ENCODE assay signal across 25 cellular contexts in the genomic region with DNA sequence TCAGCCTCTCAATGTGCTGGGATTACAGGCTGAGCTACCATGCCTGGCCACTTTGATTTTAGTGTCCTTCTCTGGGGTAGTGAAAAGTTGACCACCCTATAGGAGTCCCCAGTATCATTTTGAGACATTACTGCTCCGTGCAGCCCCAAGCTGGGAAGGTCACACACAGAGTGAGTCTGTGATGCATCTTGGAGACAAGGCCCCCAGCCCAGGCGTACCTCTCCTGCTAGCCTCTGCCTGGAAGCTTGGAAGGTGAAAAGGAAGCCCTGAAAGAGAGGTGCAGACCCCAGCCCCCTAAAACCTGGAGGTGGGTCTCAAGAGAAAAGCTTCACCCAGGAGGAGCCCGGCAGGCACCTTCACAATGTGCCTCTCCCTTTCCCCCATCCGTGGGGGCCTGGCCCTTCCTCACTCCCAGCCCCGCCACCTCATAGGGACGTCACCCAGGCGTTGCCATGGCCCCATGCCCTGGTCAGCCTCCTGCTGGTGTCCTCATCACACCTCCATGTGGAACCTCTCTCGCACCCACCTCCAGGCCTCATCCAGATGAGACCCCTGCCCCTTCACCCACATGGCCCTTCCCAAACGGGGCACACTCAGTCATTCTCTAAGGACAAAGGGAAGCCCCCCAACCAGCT. TPM values are rescaled to one million over a fixed set of nuclear protein-coding genes. Genes with fewer than 3 reads are reported as not detected.
DNase-seq lines count a peak whose midpoint lies in the region; ATAC-seq and TF ChIP-seq lines count a peak whose summit lies in the region.
"Had no signal": no experiment of that assay in that cellular context is flagged by ENCODE, and none has a peak within 500 bp of the region (broad histone marks: within the 10 kb centered on the region; RNA-seq: fewer than 3 reads in every experiment).

No MANE protein-coding gene starts in this region.

- H3K36me3 Mint-ChIP-seq in Calu3 (ENCODE audit: insufficient read depth, unreplicated experiment), result peaks cover 28% of the 10 kb centered on the region

- H2AFZ ChIP-seq in mammary epithelial cell (ENCODE audit: low read depth, low read length), result no peak overlapping the region

- CTCF ChIA-PET in Calu3 (lab: Charles Lee), result interaction anchor here (1.2 kb wide), 1 partner anchor 77 kb away, joined by 4 read pairs; no protein-coding TSS in a partner anchor
- CTCF ChIA-PET in mammary epithelial cell (lab: Charles Lee; ENCODE audit: low non-redundant PET), result interaction anchor here (0.6 kb wide), 1 partner anchor 78 kb away, joined by 20 read pairs; no protein-coding TSS in a partner anchor

- dilution Hi-C loops in mammary epithelial cell (cut with HindIII; ENCODE audit: low sequenced_read_pairs), result no loop called here

- no TSS peak for BruUV-seq in Calu3 (replicated peaks; lab: Mats Ljungman, UMichigan)
- no TSS peak for BruUV-seq in mammary epithelial cell (replicated peaks; lab: Mats Ljungman, UMichigan)

- H3K4me3 ChIP-seq in right cardiac atrium (ENCODE audit: low read length), result no peak overlapping the region
- no peak overlapping the region for H3K4me3 ChIP-seq in sigmoid colon
- H3K4me3 ChIP-seq in mammary epithelial cell (replicated peaks in 1 of 3; ENCODE audit: insufficient read depth in 1 of 3, low read depth in 2 of 3, low read length in 3 of 3), result no peak overlapping the region
- H3K4me3 ChIP-seq: BLaER1, dorsolateral prefrontal cortex, heart left ventricle, Peyer's patch, SJCRH30, skin epidermis, testis had no signal

- no peaks in the 10 kb centered on the region for H3K9me3 Mint-ChIP-seq in Calu3 (ENCODE audit: low read depth, unreplicated experiment)
- H3K9me3 Mint-ChIP-seq: activated naive CD4-positive, alpha-beta T cell treated with anti-CD3 and anti-CD28 coated beads, Interleukin-2, amount 10 ng/mL, durations not matched to agents 7 days and 5 days had no signal

- in situ Hi-C loops in mammary epithelial cell (cut with MboI; ENCODE audit: low sequenced_read_pairs in 2 of 2), result no loop called here

- TF ChIP-seq EP300 in sigmoid colon (IDR thresholded peaks at IDR 0.05), result no peak

- H3K9me3 ChIP-seq in right cardiac atrium (ENCODE audit: control insufficient read depth, low read length) (no peaks in the 10 kb centered on the region), sigmoid colon (no peaks in the 10 kb centered on the region), mammary epithelial cell (replicated peaks; ENCODE audit: insufficient read depth, low read length) (no peaks in the 10 kb centered on the region)
- H3K9me3 ChIP-seq: BLaER1, heart left ventricle, Peyer's patch, SJCRH30, testis had no signal

- ATAC-seq in right cardiac atrium (no peak), GM18858 (IDR thresholded peaks at IDR 0.05; ENCODE audit: unreplicated experiment) (no peak)
- ATAC-seq: heart left ventricle had no signal

- DNase-seq in 8988T (peak; percentile 4), Calu3 (no peak), right cardiac atrium (peak in 2 of 3 donors; percentile 14 to 35), sigmoid colon (peak; percentile 60), mammary epithelial cell (no peak)
- DNase-seq in activated CD4-positive, CD25-positive, alpha-beta regulatory T cell treated with anti-CD3 and anti-CD28 coated beads, Interleukin-2, amount 50 U/mL, for 72 hours, result no peak
- DNase-seq: activated CD4-positive, alpha-beta T cell treated with anti-CD3 and anti-CD28 coated beads for 4 hours; amygdala; DMS153; foreskin melanocyte; mesenchymal stem cell; NCI-H1048; NCI-H748 treated with DMSO at 0.1 percent for 48 hours; nucleus accumbens; Peyer's patch; SJCRH30; stimulated activated naive CD4-positive, alpha-beta T cell; T-helper 9 cell; testis had no signal

- no peaks in the 10 kb centered on the region for H3K4me1 ChIP-seq in right cardiac atrium (ENCODE audit: control insufficient read depth, insufficient read depth, low read length)
- peaks cover 0 to 28% (median 13%) of the 10 kb centered on the region in 4 donors for H3K4me1 ChIP-seq in sigmoid colon
- H3K4me1 ChIP-seq in mammary epithelial cell (ENCODE audit: insufficient read depth, low read length), result peaks cover 8% of the 10 kb centered on the region

- H4K20me1 ChIP-seq in mammary epithelial cell (ENCODE audit: insufficient read depth, low read length), result no peaks in the 10 kb centered on the region

- WGBS in right cardiac atrium, result 65% methylated on average over 9 of the region's 9 CpGs
- WGBS in sigmoid colon, 2 donors, result 61 to 77% methylated on average over 9 of the region's 9 CpGs
- WGBS in mammary epithelial cell (ENCODE audit: low coverage, missing lambda C conversion rate), result 93% methylated on average over 4 of the region's 9 CpGs

- H3K27me3 Mint-ChIP-seq in Calu3 (ENCODE audit: unreplicated experiment), result peaks cover 60% of the 10 kb centered on the region
- H3K27me3 Mint-ChIP-seq: activated naive CD4-positive, alpha-beta T cell treated with anti-CD3 and anti-CD28 coated beads, Interleukin-2, amount 10 ng/mL, durations not matched to agents 7 days and 5 days had no signal

- H3K9ac ChIP-seq in mammary epithelial cell (ENCODE audit: insufficient read depth, low read length), result no peak overlapping the region
- H3K9ac ChIP-seq: BLaER1 had no signal

- no peak overlapping the region for H3K4me2 ChIP-seq in mammary epithelial cell (ENCODE audit: insufficient read depth, low read depth, low read length)

- H3K36me3 ChIP-seq in sigmoid colon (no peaks in the 10 kb centered on the region), mammary epithelial cell (ENCODE audit: insufficient read depth, low read length) (no peaks in the 10 kb centered on the region)
- H3K36me3 ChIP-seq: BLaER1, heart left ventricle, Peyer's patch, SJCRH30 had no signal

- peak overlapping the region; percentile 20 for H3K27ac Mint-ChIP-seq in Calu3 (ENCODE audit: unreplicated experiment)
- H3K27ac Mint-ChIP-seq: activated naive CD4-positive, alpha-beta T cell treated with anti-CD3 and anti-CD28 coated beads, Interleukin-2, amount 10 ng/mL, durations not matched to agents 7 days and 5 days had no signal

- H3K27ac ChIP-seq in right cardiac atrium (ENCODE audit: low read length), result no peak overlapping the region
- H3K27ac ChIP-seq in sigmoid colon, result no peak overlapping the region
- no peak overlapping the region for H3K27ac ChIP-seq in mammary epithelial cell (ENCODE audit: insufficient read depth, low read depth, low read length)
- H3K27ac ChIP-seq: dorsolateral prefrontal cortex, heart left ventricle, Peyer's patch, SJCRH30, skin epidermis, testis had no signal

- H3K27me3 ChIP-seq in right cardiac atrium (ENCODE audit: control insufficient read depth, insufficient read depth) (no peaks in the 10 kb centered on the region), sigmoid colon (peaks cover 0 to 11% (median 3%) of the 10 kb centered on the region in 3 donors), mammary epithelial cell (ENCODE audit: insufficient read depth, low read length) (no peaks in the 10 kb centered on the region)
- H3K27me3 ChIP-seq: BLaER1, dorsolateral prefrontal cortex, Peyer's patch, SJCRH30, testis had no signal

- H3K4me1 Mint-ChIP-seq in Calu3 (ENCODE audit: low read depth, unreplicated experiment), result peaks cover 6% of the 10 kb centered on the region

- intact Hi-C loops in Calu3 (cut with micrococcal nuclease; ENCODE audit: unreplicated experiment) (no loop called here), right cardiac atrium (cut with DNase I) (no loop called here), sigmoid colon (cut with DNase I) (no loop called here), mammary epithelial cell (cut with micrococcal nuclease) (no loop called here)

- no peak for TF ChIP-seq POLR2A in sigmoid colon (IDR thresholded peaks at IDR 0.05)

- H3K4me3 Mint-ChIP-seq in Calu3 (ENCODE audit: low read depth, unreplicated experiment), result no peak overlapping the region
- H3K4me3 Mint-ChIP-seq: activated naive CD4-positive, alpha-beta T cell treated with anti-CD3 and anti-CD28 coated beads, Interleukin-2, amount 10 ng/mL, durations not matched to agents 7 days and 5 days had no signal

- H3K79me2 ChIP-seq in mammary epithelial cell (ENCODE audit: insufficient read depth, low read length), result peaks cover 23% of the 10 kb centered on the region

- no peak for TF ChIP-seq CTCF in Calu3 (IDR thresholded peaks at IDR 0.05; ENCODE audit: unreplicated experiment)
- TF ChIP-seq CTCF in sigmoid colon (IDR thresholded peaks at IDR 0.05), result no peak
- TF ChIP-seq CTCF in mammary epithelial cell (conservative IDR thresholded peaks at IDR 0.05 in 1 of 2, IDR thresholded peaks at IDR 0.05 in 1 of 2; ENCODE audit: extremely low read depth in 1 of 2, insufficient read depth in 1 of 2, low read depth in 1 of 2, low read length in 2 of 2), result no peak

RNA-seq across cellular contexts. Expression of a gene that starts 5.6 kb away (rescaled TPM):
- total RNA-seq in Calu3 (2022) (510 and 512 TPM in 2 replicates), right cardiac atrium (100 to 1,000 TPM; 299 to 395 (median 364) TPM), sigmoid colon (100 to 1,000 TPM; 212 to 250 (median 225) TPM), mammary epithelial cell (100 to 1,000 TPM; 327 to 372 TPM)
- polyA plus RNA-seq in right cardiac atrium (340 TPM), sigmoid colon (100 to 1,000 TPM; 345 to 482 (median 479) TPM), mammary epithelial cell (595 TPM)
- polyA minus RNA-seq in mammary epithelial cell, result 273 TPM

RNA-seq across cellular contexts. Expression of a gene that starts 26.2 kb away (rescaled TPM):
- 38.1 and 39.3 TPM in 2 replicates for total RNA-seq in Calu3 (2022)
- 1 to 10 TPM; 6.3 to 8.6 (median 7.4) TPM for total RNA-seq in right cardiac atrium
- 7.9 TPM for polyA plus RNA-seq in right cardiac atrium
- 10 to 100 TPM in 3 of 4 donors, 1 to 10 TPM in 1; 7.8 to 18.1 (median 13.0) TPM for total RNA-seq in sigmoid colon
- 10 to 100 TPM in 1 of 3 donors, 1 to 10 TPM in 2; 8.8 to 17.9 (median 9.0) TPM for polyA plus RNA-seq in sigmoid colon
- total RNA-seq in mammary epithelial cell, result 10 to 100 TPM in 1 of 2 donors, 1 to 10 TPM in 1; 5.7 to 19.6 TPM
- polyA plus RNA-seq in mammary epithelial cell, result 14.5 TPM
- 9.7 TPM for polyA minus RNA-seq in mammary epithelial cell

RNA-seq across cellular contexts. Expression of a gene that starts 32.2 kb away (rescaled TPM):
- total RNA-seq in Calu3 (2022) (69.1 and 72.3 TPM in 2 replicates), right cardiac atrium (10 to 100 TPM; 51.6 to 56.5 (median 52.8) TPM), sigmoid colon (10 to 100 TPM; 62.0 to 90.6 (median 79.3) TPM), mammary epithelial cell (10 to 100 TPM; 37.7 to 42.3 TPM)
- polyA plus RNA-seq in right cardiac atrium (103 TPM), sigmoid colon (10 to 100 TPM; 53.5 to 77.4 (median 58.0) TPM), mammary epithelial cell (66.4 TPM)
- polyA minus RNA-seq in mammary epithelial cell, result 11.7 TPM

Comparison
In these comparisons a context has a peak if more than half of its experiments do, and no peak if none do; other contexts are left out.
1. DNase-seq: peak in 8988T (single experiment), right cardiac atrium (2 of 3) and sigmoid colon (single experiment); none in Calu3 (single experiment), activated CD4-positive, CD25-positive, alpha-beta regulatory T cell treated with anti-CD3 and anti-CD28 coated beads, Interleukin-2, amount 50 U/mL, for 72 hours (single experiment) and mammary epithelial cell (single experiment).